ENCODE assay signal across 31 cellular contexts in the genomic region with DNA sequence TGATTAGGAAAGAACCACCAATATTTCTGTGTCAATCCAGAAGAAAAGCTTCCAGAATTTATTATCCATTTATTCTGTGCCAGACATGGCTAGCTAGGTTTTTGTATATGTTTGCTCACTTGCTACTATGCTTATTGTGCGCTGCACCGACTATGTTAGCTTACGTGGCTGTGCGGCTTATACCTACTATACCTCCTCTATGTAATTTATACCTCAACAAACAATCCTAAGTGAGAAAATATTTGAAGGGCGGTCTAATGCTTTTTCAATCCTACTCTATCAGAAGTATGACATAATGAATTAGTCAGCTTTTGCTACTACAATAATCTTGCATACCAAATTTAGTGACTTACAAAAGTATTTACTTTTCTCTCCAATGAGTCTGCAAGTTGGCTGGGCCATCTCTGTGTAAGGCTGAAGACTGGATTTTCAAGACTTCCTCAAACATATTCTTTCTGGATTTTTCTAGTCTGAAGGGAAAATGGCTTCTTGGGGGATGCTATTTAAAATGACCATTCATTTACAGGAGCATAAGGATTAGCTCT.
DNase-seq lines count a peak whose midpoint lies in the region; ATAC-seq, FAIRE-seq and TF ChIP-seq lines count a peak whose summit lies in the region.
"Had no signal": no experiment of that assay in that cellular context is flagged by ENCODE, and none has a peak within 500 bp of the region (broad histone marks: within the 10 kb centered on the region; RNA-seq: fewer than 3 reads in every experiment).

No MANE protein-coding gene starts in this region.

- no peaks in the 10 kb centered on the region for H3F3A ChIP-seq in neural progenitor cell (ENCODE audit: low read depth)

- H3K27me3 ChIP-seq in astrocyte (ENCODE audit: insufficient read depth, low read length) (no peaks in the 10 kb centered on the region), neural progenitor cell (no peaks in the 10 kb centered on the region)
- H3K27me3 ChIP-seq: SJSA1 had no signal

- H3K27ac ChIP-seq in astrocyte (ENCODE audit: low read depth, low read length) = no peak overlapping the region
- no peak overlapping the region for H3K27ac ChIP-seq in neural progenitor cell
- H3K27ac ChIP-seq: PC-9, SJSA1 had no signal

- no peak for ATAC-seq in HG02970 (IDR thresholded peaks at IDR 0.05; ENCODE audit: low FRiP score, unreplicated experiment)
- ATAC-seq: CD8-positive, alpha-beta T cell; HepG2; K562 had no signal

- peak; percentile 12 for DNase-seq in COLO668 (lab: John Stamatoyannopoulos, UW; ENCODE audit: unreplicated experiment)
- peak; percentile 12 for DNase-seq in HCEC 1CT
- peak; percentile 12 for DNase-seq in astrocyte (ENCODE audit: low read depth)
- peak; percentile 23 for DNase-seq in fibroblast of peridontal ligament (ENCODE audit: extremely low read depth)
- no peak for DNase-seq in neural progenitor cell (ENCODE audit: low spot score)
- no peak for DNase-seq in activated CD4-positive, alpha-beta T cell treated with anti-CD3 and anti-CD28 coated beads for 4 hours
- no peak for DNase-seq in RCC 7860 (ENCODE audit: low spot score)
- DNase-seq: C1 segment of cervical spinal cord; CD8-positive, alpha-beta T cell; DMS 273 treated with DMSO at 0.1 percent for 48 hours; GDM1; GOT3; Kasumi-1; NCI-H1105; NCI-H1436 treated with DMSO at 0.1 percent for 48 hours; NCI-H187 treated with DMSO at 0.1 percent for 48 hours; NCI-H2107; NCI-H446; NCI-H524 treated with DMSO at 0.1 percent for 48 hours; NCI-H82; NK-92 treated with Interleukin-12 subunit alpha and Interleukin-12 subunit beta, amount 100 ng/mL, for 24 hours; PC-9; Right ventricle myocardium superior; RPMI8226; T-helper 1 cell had no signal

- H3K9me3 Mint-ChIP-seq in astrocyte (ENCODE audit: unreplicated experiment) (peaks cover 2% of the 10 kb centered on the region), neural progenitor cell (peaks cover 4% of the 10 kb centered on the region)
- H3K9me3 Mint-ChIP-seq: CD8-positive, alpha-beta T cell had no signal

- H3K79me2 ChIP-seq in astrocyte (ENCODE audit: insufficient read depth, low read length) = no peaks in the 10 kb centered on the region
- no peaks in the 10 kb centered on the region for H3K79me2 ChIP-seq in neural progenitor cell (ENCODE audit: low read depth)

- no peaks in the 10 kb centered on the region for H3K4me1 Mint-ChIP-seq in astrocyte (ENCODE audit: low read depth, unreplicated experiment)
- H3K4me1 Mint-ChIP-seq in neural progenitor cell = peaks cover 13% of the 10 kb centered on the region

- H3K9ac ChIP-seq in astrocyte (ENCODE audit: low read length) = no peak overlapping the region
- H3K9ac ChIP-seq in neural progenitor cell = no peak overlapping the region

- no peak overlapping the region for H3K4me2 ChIP-seq in astrocyte (ENCODE audit: low read length)
- no peak overlapping the region for H3K4me2 ChIP-seq in neural progenitor cell
- H3K4me2 ChIP-seq: PC-9 had no signal

- H3K27me3 Mint-ChIP-seq in astrocyte (ENCODE audit: low read depth, unreplicated experiment) (no peaks in the 10 kb centered on the region), neural progenitor cell (ENCODE audit: insufficient read depth, low read depth) (peaks cover 2% of the 10 kb centered on the region)

- H2AFZ ChIP-seq in astrocyte (ENCODE audit: low read depth, low read length) (no peak overlapping the region), neural progenitor cell (replicated peaks) (no peak overlapping the region)
- H2AFZ ChIP-seq: PC-9 had no signal

- H4K20me1 ChIP-seq in astrocyte (ENCODE audit: insufficient read depth, low read length) = no peaks in the 10 kb centered on the region
- no peaks in the 10 kb centered on the region for H4K20me1 ChIP-seq in neural progenitor cell (ENCODE audit: low read depth)

- H3K36me3 Mint-ChIP-seq in astrocyte (ENCODE audit: low read depth, unreplicated experiment) (peaks cover 2% of the 10 kb centered on the region), neural progenitor cell (no peaks in the 10 kb centered on the region)
- H3K36me3 Mint-ChIP-seq: CD8-positive, alpha-beta T cell had no signal

- no peak for FAIRE-seq in astrocyte (lab: Jason Lieb, UNC)
- FAIRE-seq in RCC 7860 (lab: Jason Lieb, UNC) = no peak
- FAIRE-seq: A204.1, GM12891, HepG2, K562 had no signal

- H3K27ac Mint-ChIP-seq in astrocyte (ENCODE audit: unreplicated experiment) = no peak overlapping the region
- H3K27ac Mint-ChIP-seq in neural progenitor cell = no peak overlapping the region
- H3K27ac Mint-ChIP-seq: CD8-positive, alpha-beta T cell had no signal

- TF ChIP-seq CTCF in astrocyte (IDR thresholded peaks at IDR 0.05; ENCODE audit: insufficient read depth, low read depth, low read length) = no peak
- no peak for TF ChIP-seq CTCF in neural progenitor cell (IDR thresholded peaks at IDR 0.05)

- H3K4me1 ChIP-seq in astrocyte (ENCODE audit: insufficient read depth, low read length) (no peaks in the 10 kb centered on the region), neural progenitor cell (peaks cover 7% of the 10 kb centered on the region)
- H3K4me1 ChIP-seq: SJSA1 had no signal

- no peaks in the 10 kb centered on the region for H3K9me3 ChIP-seq in astrocyte (ENCODE audit: insufficient read depth, low read depth, low read length)
- H3K9me3 ChIP-seq in neural progenitor cell (ENCODE audit: low read depth) = no peaks in the 10 kb centered on the region
- H3K9me3 ChIP-seq: SJSA1 had no signal

- H3K4me3 ChIP-seq in astrocyte (ENCODE audit: insufficient read depth, low read depth, low read length) (no peak overlapping the region), neural progenitor cell (no peak overlapping the region)
- H3K4me3 ChIP-seq: K562, PC-9, SJSA1 had no signal

- H3K4me3 Mint-ChIP-seq in astrocyte (ENCODE audit: unreplicated experiment) (no peak overlapping the region), neural progenitor cell (no peak overlapping the region)
- H3K4me3 Mint-ChIP-seq: CD8-positive, alpha-beta T cell had no signal

- H3K36me3 ChIP-seq in astrocyte (ENCODE audit: insufficient read depth, low read length) (no peaks in the 10 kb centered on the region), neural progenitor cell (no peaks in the 10 kb centered on the region)
- H3K36me3 ChIP-seq: SJSA1 had no signal

Comparison
In these comparisons a context has a peak if more than half of its experiments do, and no peak if none do; other contexts are left out.
1. DNase-seq: peak in COLO668 (single experiment), HCEC 1CT (single experiment), astrocyte (single experiment) and fibroblast of peridontal ligament (single experiment); none in neural progenitor cell (single experiment), activated CD4-positive, alpha-beta T cell treated with anti-CD3 and anti-CD28 coated beads for 4 hours (0 of 2) and RCC 7860 (single experiment).